Comparison of ENCODE assay signal across 11 cellular contexts in genomic region chr11:71440021-71440755, GRCh38.
"Had no signal": no experiment of that assay in that cellular context is flagged by ENCODE, and none has a peak within 500 bp of the region (broad histone marks: within the 10 kb centered on the region; RNA-seq: fewer than 3 reads in every experiment).

No MANE protein-coding gene starts in this region.

- DNase-seq: effector memory CD8-positive, alpha-beta T cell; gastrocnemius medialis; heart right ventricle; hypothalamus; kidney glomerular epithelial cell; naive thymus-derived CD4-positive, alpha-beta T cell; nephron progenitor cell; sigmoid colon; stimulated activated naive CD4-positive, alpha-beta T cell treated with Interleukin-2 at 50 U/mL for 16 hours; thyroid gland had no signal

- H3K4me1 Mint-ChIP-seq: nephron progenitor cell had no signal

- H3K27ac Mint-ChIP-seq: dendritic cell treated with granulocyte-macrophage colony-stimulating factor and Interleukin-4, amounts not matched to agents 40 ng/mL and 50 ng/mL, for 4 days; nephron progenitor cell had no signal

- H3K9me3 Mint-ChIP-seq: dendritic cell treated with granulocyte-macrophage colony-stimulating factor and Interleukin-4, amounts not matched to agents 40 ng/mL and 50 ng/mL, for 4 days; effector memory CD8-positive, alpha-beta T cell; nephron progenitor cell had no signal

- H3K4me3 Mint-ChIP-seq: dendritic cell treated with granulocyte-macrophage colony-stimulating factor and Interleukin-4, amounts not matched to agents 40 ng/mL and 50 ng/mL, for 4 days; effector memory CD8-positive, alpha-beta T cell; nephron progenitor cell had no signal

- ATAC-seq: effector memory CD8-positive, alpha-beta T cell; gastrocnemius medialis; heart right ventricle; naive thymus-derived CD4-positive, alpha-beta T cell had no signal

- H3K27me3 Mint-ChIP-seq: dendritic cell treated with granulocyte-macrophage colony-stimulating factor and Interleukin-4, amounts not matched to agents 40 ng/mL and 50 ng/mL, for 4 days; effector memory CD8-positive, alpha-beta T cell; naive thymus-derived CD4-positive, alpha-beta T cell had no signal
